10 cellular contexts compared by ENCODE assay signal in the genomic region with DNA sequence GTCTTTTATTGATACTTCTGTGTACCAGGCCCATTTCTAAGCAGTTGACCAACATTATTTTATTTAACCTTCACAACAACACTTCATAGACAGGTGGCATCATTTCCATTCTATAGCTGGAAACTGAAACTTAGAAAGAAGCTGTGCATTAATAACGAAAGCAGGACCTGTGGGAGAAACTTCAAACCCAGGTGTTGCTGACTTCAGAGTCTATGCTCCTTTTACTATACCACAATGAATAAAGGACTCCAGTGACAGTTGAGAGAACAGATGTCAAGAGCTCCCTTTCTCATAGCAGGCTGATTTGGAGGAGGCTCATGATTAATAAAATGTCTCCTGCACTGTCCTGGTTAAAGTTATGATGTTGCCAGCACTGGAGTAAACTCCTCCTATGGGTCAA. TPM values are rescaled to one million over a fixed set of nuclear protein-coding genes. Genes with fewer than 3 reads are reported as not detected.
DNase-seq lines count a peak whose midpoint lies in the region; ATAC-seq and TF ChIP-seq lines count a peak whose summit lies in the region.
"Had no signal": no experiment of that assay in that cellular context is flagged by ENCODE, and none has a peak within 500 bp of the region (broad histone marks: within the 10 kb centered on the region; RNA-seq: fewer than 3 reads in every experiment).

No MANE protein-coding gene starts in this region.

- no peak for TF ChIP-seq POLR2A in breast epithelium (IDR thresholded peaks at IDR 0.05)

- H3K4me3 Mint-ChIP-seq in HFFc6: no peak overlapping the region
- H3K4me3 Mint-ChIP-seq: T-helper 2 cell treated with Interferon-gamma antibody and Interleukin-4, amounts not matched to agents 5 μg/mL and 100 μg/mL, for 36 hours had no signal

- H3K27ac Mint-ChIP-seq in HFFc6: no peak overlapping the region
- H3K27ac Mint-ChIP-seq: T-helper 2 cell treated with Interferon-gamma antibody and Interleukin-4, amounts not matched to agents 5 μg/mL and 100 μg/mL, for 36 hours had no signal

- intact Hi-C loops in breast epithelium (cut with DNase I; ENCODE audit: low total_unique reads): no loop called here

- H3K9me3 ChIP-seq in breast epithelium: no peaks in the 10 kb centered on the region

- TF ChIP-seq CTCF in HFFc6 (IDR thresholded peaks at IDR 0.05) (no peak), breast epithelium (IDR thresholded peaks at IDR 0.05) (no peak)

- H3K4me1 ChIP-seq in breast epithelium: no peaks in the 10 kb centered on the region

- ATAC-seq in GM18907 (IDR thresholded peaks at IDR 0.05; ENCODE audit: unreplicated experiment): peak; percentile 100
- ATAC-seq in GM21447 (IDR thresholded peaks at IDR 0.05; ENCODE audit: unreplicated experiment): peak; percentile 100
- ATAC-seq in HG03060 (IDR thresholded peaks at IDR 0.05; ENCODE audit: low read depth, unreplicated experiment): peak; percentile 100

- H3K27me3 ChIP-seq in breast epithelium: peaks cover 0 to 18% of the 10 kb centered on the region in 2 donors

- peak; percentile 9 for DNase-seq in OCI-M1 (lab: John Stamatoyannopoulos, UW)
- no peak for DNase-seq in HFFc6
- DNase-seq in breast epithelium (ENCODE audit: low spot score in 2 of 2): no peak
- DNase-seq in NCI-H146 (lab: John Stamatoyannopoulos, UW): no peak
- DNase-seq: stimulated activated CD4-positive, alpha-beta T cell treated with anti-CD3 and anti-CD28 coated beads, Interleukin-12 subunit alpha, Interleukin-12 subunit beta, amount 100 ng/mL, for 4 hours had no signal

- H3K27me3 Mint-ChIP-seq in HFFc6 (ENCODE audit: insufficient read depth): peaks cover 4% of the 10 kb centered on the region; the same call in 1 of the 2 replicates

- no peak overlapping the region for H3K4me3 ChIP-seq in breast epithelium

- no peaks in the 10 kb centered on the region for H3K36me3 ChIP-seq in breast epithelium

- no peaks in the 10 kb centered on the region for H3K9me3 Mint-ChIP-seq in HFFc6
- H3K9me3 Mint-ChIP-seq: T-helper 2 cell treated with Interferon-gamma antibody and Interleukin-4, amounts not matched to agents 5 μg/mL and 100 μg/mL, for 36 hours had no signal

- H3K4me1 Mint-ChIP-seq in HFFc6 (ENCODE audit: low read depth): no peaks in the 10 kb centered on the region

- H3K36me3 Mint-ChIP-seq in HFFc6 (ENCODE audit: low read depth): no peaks in the 10 kb centered on the region

- H3K27ac ChIP-seq in breast epithelium: no peak overlapping the region

RNA-seq across cellular contexts. Expression of a gene that starts 56.6 kb away (rescaled TPM):
- under 1 TPM in 2 of 6 experiments, not detected in 4; 0.02 TPM for total RNA-seq in HFFc6 (2021; fragmentation: NEBNext Ultra II Directional; extraction: Animal tissue kit (Norgen Biotek cat#: 25700))
- not detected for total RNA-seq in breast epithelium
- total RNA-seq: OCI-LY7 had no signal
